16 cellular contexts compared by ENCODE assay signal in the genomic region with DNA sequence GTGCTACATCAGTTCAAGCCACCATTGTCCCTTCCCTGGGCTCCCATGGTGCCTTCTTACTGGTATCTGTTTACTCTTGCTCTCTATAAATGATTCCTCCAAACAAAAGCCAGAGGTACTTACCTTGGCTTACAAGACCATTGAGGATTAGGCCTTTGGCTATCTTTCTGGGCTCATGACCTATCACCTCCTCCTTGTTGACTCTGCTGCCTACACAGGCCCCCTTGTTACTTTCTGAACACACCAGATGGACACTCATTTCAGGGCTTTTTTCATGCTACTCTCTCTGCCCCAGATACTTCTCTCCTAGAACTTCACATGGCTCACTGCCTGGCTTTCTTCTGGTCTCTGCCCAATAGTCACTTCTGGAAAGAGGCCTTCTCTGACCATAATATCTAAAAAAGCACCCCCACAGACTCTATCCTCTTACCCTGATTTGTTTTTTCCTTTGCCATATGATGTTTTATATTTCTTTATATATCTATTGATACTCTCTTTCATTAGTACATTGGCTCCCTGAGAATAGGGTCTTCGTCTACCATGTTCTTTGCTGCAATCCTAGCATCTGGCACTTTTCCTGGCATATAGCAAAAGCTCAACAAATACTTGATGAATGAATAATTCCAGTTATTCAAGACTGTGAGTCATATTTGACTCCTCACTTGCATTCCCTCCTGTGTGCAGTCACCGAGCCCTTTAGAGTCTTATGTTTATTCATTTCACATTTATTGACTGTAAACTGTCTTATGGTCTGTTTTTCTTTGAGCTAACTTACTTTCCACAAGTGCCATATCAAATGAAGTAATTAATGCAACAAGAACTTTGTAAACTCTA. TPM values are rescaled to one million over a fixed set of nuclear protein-coding genes. Genes with fewer than 3 reads are reported as not detected.
A peak's percentile ranks its signal among the peaks of the same experiment; 100 is the strongest.
DNase-seq lines count a peak whose midpoint lies in the region; ATAC-seq and TF ChIP-seq lines count a peak whose summit lies in the region.
"Had no signal": no experiment of that assay in that cellular context is flagged by ENCODE, and none has a peak within 500 bp of the region (broad histone marks: within the 10 kb centered on the region; RNA-seq: fewer than 3 reads in every experiment).

No MANE protein-coding gene starts in this region.

- no peaks in the 10 kb centered on the region for H3K4me1 ChIP-seq in left lung
- H3K4me1 ChIP-seq in trophoblast cell (ENCODE audit: control insufficient read depth in 1 of 2, insufficient read depth in 2 of 2, low read length in 2 of 2), result peaks cover 0 to 4% of the 10 kb centered on the region in 2 experiments
- H3K4me1 ChIP-seq: HAP-1, tibial nerve had no signal

- H3K9me3 ChIP-seq in left lung, result no peaks in the 10 kb centered on the region
- no peaks in the 10 kb centered on the region for H3K9me3 ChIP-seq in trophoblast cell (ENCODE audit: insufficient read depth, low read depth, low read length)
- H3K9me3 ChIP-seq: HAP-1, tibial nerve had no signal

- H2BK120ac ChIP-seq in trophoblast cell (ENCODE audit: insufficient read depth, low read length, poor library complexity), result no peak overlapping the region

- no peak overlapping the region for H3K4me2 ChIP-seq in trophoblast cell (ENCODE audit: low read length)

- in situ Hi-C loops in brain microvascular endothelial cell (cut with HindIII; ENCODE audit: low pct_ligation_motif_present, low sequenced_read_pairs), result no loop called here

- H3K9ac ChIP-seq in trophoblast cell (ENCODE audit: low read length), result no peak overlapping the region

- H2BK5ac ChIP-seq in trophoblast cell (ENCODE audit: low read depth, low read length, poor library complexity), result no peak overlapping the region

- H3K18ac ChIP-seq in trophoblast cell (ENCODE audit: low read length), result no peak overlapping the region

- peak; percentile 82 for ATAC-seq in left lung
- ATAC-seq: GM12878, Right ventricle myocardium inferior had no signal

- no peak overlapping the region for H2AK5ac ChIP-seq in trophoblast cell (ENCODE audit: low read length)

- TF ChIP-seq CTCF in AG09309 (IDR thresholded peaks at IDR 0.05; ENCODE audit: control insufficient read depth, insufficient read depth, low read depth, low read length, missing control alignments) (no peak), brain microvascular endothelial cell (IDR thresholded peaks at IDR 0.05; ENCODE audit: low read depth, low read length, missing control alignments) (no peak), left lung (IDR thresholded peaks at IDR 0.05) (no peak)

- H2AFZ ChIP-seq in trophoblast cell (ENCODE audit: insufficient read depth, low read length, poor library complexity), result no peak overlapping the region

- H3K4me3 ChIP-seq in AG09309 (ENCODE audit: control insufficient read depth, low read depth, low read length) (no peak overlapping the region), brain microvascular endothelial cell (ENCODE audit: low read depth, low read length) (no peak overlapping the region), left lung (no peak overlapping the region), trophoblast cell (ENCODE audit: low read depth, low read length) (no peak overlapping the region)
- H3K4me3 ChIP-seq: GM12878, HAP-1, tibial nerve had no signal

- no peak overlapping the region for H4K91ac ChIP-seq in trophoblast cell (ENCODE audit: low read depth, low read length)

- no peak overlapping the region for H3K14ac ChIP-seq in trophoblast cell (ENCODE audit: low read length)

- DNase-seq in AG09309 (ENCODE audit: low read depth) (peak; percentile 63), HS-5 (ENCODE audit: low read depth) (peak; percentile 72), brain microvascular endothelial cell (peak; percentile 60), left lung (no peak), T-helper 9 cell (no peak), activated gamma-delta T cell (lab: John Stamatoyannopoulos, UW) (no peak), trophoblast cell (no peak), NCI-H2227 treated with DMSO at 0.1 percent for 48 hours (lab: John Stamatoyannopoulos, UW) (no peak)
- DNase-seq: activated CD4-positive, CD25-positive, alpha-beta regulatory T cell; activated T-cell treated with anti-CD3 and anti-CD28 coated beads, Interleukin-2, amount 50 U/mL, for 48 hours; glutamatergic neuron; NCI-H446 had no signal

- no peak overlapping the region for H4K12ac ChIP-seq in trophoblast cell (ENCODE audit: low read depth, low read length)

- H3K23ac ChIP-seq in trophoblast cell (ENCODE audit: low read length), result no peak overlapping the region

- H3K27me3 ChIP-seq in brain microvascular endothelial cell (replicated peaks) (no peaks in the 10 kb centered on the region), left lung (no peaks in the 10 kb centered on the region), trophoblast cell (ENCODE audit: insufficient read depth, low read length) (no peaks in the 10 kb centered on the region)
- H3K27me3 ChIP-seq: tibial nerve had no signal

- H3K36me3 ChIP-seq in brain microvascular endothelial cell (replicated peaks) (no peaks in the 10 kb centered on the region), left lung (no peaks in the 10 kb centered on the region), trophoblast cell (ENCODE audit: control insufficient read depth in 1 of 2, insufficient read depth in 2 of 2, low read length in 2 of 2) (no peaks in the 10 kb centered on the region)
- H3K36me3 ChIP-seq: HAP-1 had no signal

- WGBS in trophoblast cell (ENCODE audit: extremely low coverage, insufficient coverage, insufficient read length), result no CpG with 5 or more reads among the region's 2 CpGs

- no peak overlapping the region for H4K8ac ChIP-seq in trophoblast cell (ENCODE audit: low read depth, low read length)

- no peaks in the 10 kb centered on the region for H3K79me1 ChIP-seq in trophoblast cell (ENCODE audit: low read length)

- intact Hi-C loops in left lung (cut with DNase I), result no loop called here

- no peak overlapping the region for H3K4ac ChIP-seq in trophoblast cell (ENCODE audit: low read depth, low read length)

- H3K27ac ChIP-seq in brain microvascular endothelial cell (no peak overlapping the region), left lung (no peak overlapping the region), trophoblast cell (ENCODE audit: low read depth, low read length) (no peak overlapping the region)
- H3K27ac ChIP-seq: tibial nerve had no signal

- no peak overlapping the region for H2BK12ac ChIP-seq in trophoblast cell (ENCODE audit: low read length)

- H3K79me2 ChIP-seq in trophoblast cell (ENCODE audit: control insufficient read depth, insufficient read depth, low read length, poor library complexity), result no peaks in the 10 kb centered on the region

RNA-seq across cellular contexts. Expression of a gene that starts 27.1 kb away (rescaled TPM):
- total RNA-seq in left lung, result 10 to 100 TPM; 42.9 to 60.4 TPM
- 6.4 and 6.6 TPM in 2 replicates for polyA plus RNA-seq in trophoblast cell (2013)

Comparison
In these comparisons a context has a peak if more than half of its experiments do, and no peak if none do; other contexts are left out.
1. DNase-seq: peak in AG09309 (single experiment), HS-5 (single experiment) and brain microvascular endothelial cell (single experiment); none in left lung (0 of 2), T-helper 9 cell (single experiment), activated gamma-delta T cell (single experiment), trophoblast cell (0 of 2) and NCI-H2227 treated with DMSO at 0.1 percent for 48 hours (single experiment).